9 cellular contexts compared by ENCODE assay signal in genomic region chr11:66567787-66568123, GRCh38. TPM values are rescaled to one million over a fixed set of nuclear protein-coding genes. Genes with fewer than 3 reads are reported as not detected.
DNase-seq lines count a peak whose midpoint lies in the region; ATAC-seq, FAIRE-seq and TF ChIP-seq lines count a peak whose summit lies in the region.
"Had no signal": no experiment of that assay in that cellular context is flagged by ENCODE, and none has a peak within 500 bp of the region (broad histone marks: within the 10 kb centered on the region; RNA-seq: fewer than 3 reads in every experiment).

No MANE protein-coding gene starts in this region.

- DNase-seq in activated CD4-positive, alpha-beta T cell treated with anti-CD3 and anti-CD28 coated beads, Interleukin-2, amount 10 ng/mL, durations not matched to agents 7 days and 5 days, result no peak
- DNase-seq in activated CD4-positive, alpha-beta T cell treated with anti-CD3 and anti-CD28 coated beads, Interleukin-2, amount 50 U/mL, for 48 hours, result no peak
- no peak for DNase-seq in astrocyte (ENCODE audit: low read depth)
- DNase-seq in kidney, result peak; percentile 65
- no peak for DNase-seq in thoracic aorta (ENCODE audit: low spot score)
- DNase-seq in nephron progenitor cell, result no peak
- DNase-seq in SHP77 (lab: John Stamatoyannopoulos, UW), result no peak

- H4K20me1 ChIP-seq in astrocyte (ENCODE audit: insufficient read depth, low read length), result no peaks in the 10 kb centered on the region

- H3K36me3 ChIP-seq in astrocyte (ENCODE audit: insufficient read depth, low read length) (no peaks in the 10 kb centered on the region), kidney (ENCODE audit: control insufficient read depth in 1 of 2, insufficient read depth in 2 of 2, low read length in 2 of 2) (no peaks in the 10 kb centered on the region), thoracic aorta (no peaks in the 10 kb centered on the region)
- H3K36me3 ChIP-seq: BLaER1 treated with 17β-estradiol and CSF1 and Interleukin-3, amounts not matched to agents 10 nM and 100 nM had no signal

- H3K4me3 Mint-ChIP-seq in activated CD4-positive, alpha-beta T cell treated with anti-CD3 and anti-CD28 coated beads, Interleukin-2, amount 10 ng/mL, durations not matched to agents 7 days and 5 days, result peak overlapping the region; percentile 67
- H3K4me3 Mint-ChIP-seq in astrocyte (ENCODE audit: unreplicated experiment) (no peak overlapping the region), nephron progenitor cell (no peak overlapping the region)

- H3K9me3 Mint-ChIP-seq in activated CD4-positive, alpha-beta T cell treated with anti-CD3 and anti-CD28 coated beads, Interleukin-2, amount 10 ng/mL, durations not matched to agents 7 days and 5 days, result no peaks in the 10 kb centered on the region
- peaks cover 3% of the 10 kb centered on the region for H3K9me3 Mint-ChIP-seq in astrocyte (ENCODE audit: unreplicated experiment)
- no peaks in the 10 kb centered on the region for H3K9me3 Mint-ChIP-seq in nephron progenitor cell

- ATAC-seq in thoracic aorta (ENCODE audit: insufficient number of reproducible peaks, low FRiP score, low read depth), result no peak
- ATAC-seq in HG02981 (IDR thresholded peaks at IDR 0.05; ENCODE audit: unreplicated experiment), result no peak

- no peaks in the 10 kb centered on the region for H3K36me3 Mint-ChIP-seq in activated CD4-positive, alpha-beta T cell treated with anti-CD3 and anti-CD28 coated beads, Interleukin-2, amount 10 ng/mL, durations not matched to agents 7 days and 5 days (ENCODE audit: low read depth)
- no peaks in the 10 kb centered on the region for H3K36me3 Mint-ChIP-seq in astrocyte (ENCODE audit: low read depth, unreplicated experiment)
- H3K36me3 Mint-ChIP-seq in nephron progenitor cell (ENCODE audit: low read depth), result no peaks in the 10 kb centered on the region

- H3K4me1 ChIP-seq in astrocyte (ENCODE audit: insufficient read depth, low read length) (peaks cover 9% of the 10 kb centered on the region), kidney (ENCODE audit: control insufficient read depth in 1 of 2, insufficient read depth in 1 of 2, low read depth in 1 of 2, low read length in 2 of 2) (peaks cover 8 to 10% of the 10 kb centered on the region in 2 donors), thoracic aorta (ENCODE audit: control insufficient read depth in 1 of 2, low read depth in 2 of 2) (peaks cover 4 to 15% of the 10 kb centered on the region in 2 donors)

- H3K27me3 ChIP-seq in astrocyte (ENCODE audit: insufficient read depth, low read length) (peaks cover 6% of the 10 kb centered on the region), thoracic aorta (replicated peaks; ENCODE audit: insufficient read depth) (no peaks in the 10 kb centered on the region)

- peak overlapping the region; percentile 88 for H3K4me2 ChIP-seq in astrocyte (ENCODE audit: low read length)
- H3K4me2 ChIP-seq: BLaER1 treated with 17β-estradiol and CSF1 and Interleukin-3, amounts not matched to agents 10 nM and 100 nM had no signal

- H3K27ac ChIP-seq in astrocyte (ENCODE audit: low read depth, low read length) (no peak overlapping the region), kidney (ENCODE audit: low read depth in 2 of 2, low read length in 2 of 2) (no peak overlapping the region), thoracic aorta (peak overlapping the region; percentile 50 to 57)
- H3K27ac ChIP-seq: BLaER1 treated with 17β-estradiol and CSF1 and Interleukin-3, amounts not matched to agents 10 nM and 100 nM had no signal

- H3K4me3 ChIP-seq in astrocyte (ENCODE audit: insufficient read depth, low read depth, low read length) (peak overlapping the region; percentile 55), kidney (ENCODE audit: low read length in 2 of 2) (peak overlapping the region; percentile 19 to 40), thoracic aorta (peak overlapping the region; percentile 94)
- H3K4me3 ChIP-seq: BLaER1 treated with 17β-estradiol and CSF1 and Interleukin-3, amounts not matched to agents 10 nM and 100 nM had no signal

- H3K27me3 Mint-ChIP-seq in activated CD4-positive, alpha-beta T cell treated with anti-CD3 and anti-CD28 coated beads, Interleukin-2, amount 10 ng/mL, durations not matched to agents 7 days and 5 days, result peaks cover 13% of the 10 kb centered on the region
- peaks cover 20% of the 10 kb centered on the region for H3K27me3 Mint-ChIP-seq in astrocyte (ENCODE audit: low read depth, unreplicated experiment)
- peaks cover 8% of the 10 kb centered on the region for H3K27me3 Mint-ChIP-seq in nephron progenitor cell (ENCODE audit: low read depth, poor library complexity)

- POLR2A ChIA-PET in activated CD4-positive, alpha-beta T cell treated with anti-CD3 and anti-CD28 coated beads, Interleukin-2, amount 10 ng/mL, durations not matched to agents 7 days and 5 days (lab: Charles Lee), result interaction anchor here (0.6 kb wide), 1 partner anchor 118 kb away, joined by 3 read pairs; no protein-coding TSS in a partner anchor

- peaks cover 5% of the 10 kb centered on the region for H3K4me1 Mint-ChIP-seq in activated CD4-positive, alpha-beta T cell treated with anti-CD3 and anti-CD28 coated beads, Interleukin-2, amount 10 ng/mL, durations not matched to agents 7 days and 5 days
- H3K4me1 Mint-ChIP-seq in astrocyte (ENCODE audit: low read depth, unreplicated experiment) (peaks cover 14% of the 10 kb centered on the region), nephron progenitor cell (peaks cover 22% of the 10 kb centered on the region)

- H3K9me3 ChIP-seq in astrocyte (ENCODE audit: insufficient read depth, low read depth, low read length), result no peaks in the 10 kb centered on the region
- no peaks in the 10 kb centered on the region for H3K9me3 ChIP-seq in kidney (ENCODE audit: control insufficient read depth in 1 of 2, low read length in 2 of 2)
- H3K9me3 ChIP-seq in thoracic aorta, result no peaks in the 10 kb centered on the region

- H3K27ac Mint-ChIP-seq in activated CD4-positive, alpha-beta T cell treated with anti-CD3 and anti-CD28 coated beads, Interleukin-2, amount 10 ng/mL, durations not matched to agents 7 days and 5 days, result no peak overlapping the region
- H3K27ac Mint-ChIP-seq in astrocyte (ENCODE audit: unreplicated experiment) (no peak overlapping the region), nephron progenitor cell (no peak overlapping the region)

- CTCF ChIA-PET in activated CD4-positive, alpha-beta T cell treated with anti-CD3 and anti-CD28 coated beads, Interleukin-2, amount 10 ng/mL, durations not matched to agents 7 days and 5 days (lab: Charles Lee), result interaction anchor here (0.6 to 1.7 kb wide), 4 partner anchors 11 to 256 kb away, joined by 3 to 4 read pairs (median 3); no protein-coding TSS in a partner anchor

- H3K9ac ChIP-seq in astrocyte (ENCODE audit: low read length) (peak overlapping the region; percentile 60), kidney (ENCODE audit: low read length in 2 of 2) (no peak overlapping the region)
- H3K9ac ChIP-seq: BLaER1 treated with 17β-estradiol and CSF1 and Interleukin-3, amounts not matched to agents 10 nM and 100 nM had no signal

- H3K79me2 ChIP-seq in astrocyte (ENCODE audit: insufficient read depth, low read length), result no peaks in the 10 kb centered on the region

- FAIRE-seq in astrocyte (lab: Jason Lieb, UNC) (no peak), kidney (lab: Jason Lieb, UNC) (no peak)

- no peak overlapping the region for H2AFZ ChIP-seq in astrocyte (ENCODE audit: low read depth, low read length)

- TF ChIP-seq CTCF in astrocyte (IDR thresholded peaks at IDR 0.05; ENCODE audit: insufficient read depth, low read depth, low read length), result no peak
- no peak for TF ChIP-seq CTCF in kidney (IDR thresholded peaks at IDR 0.05; ENCODE audit: borderline replicate concordance, extremely low read depth, insufficient read depth)
- no peak for TF ChIP-seq CTCF in thoracic aorta (IDR thresholded peaks at IDR 0.05)
- TF ChIP-seq CTCF in nephron progenitor cell (IDR thresholded peaks at IDR 0.05), result no peak

- intact Hi-C loops in kidney (cut with DNase I), result no loop called here

RNA-seq across cellular contexts. Expression of gene CTSF, which starts 0.7 kb away (rescaled TPM):
- 1 to 10 TPM; 3.5 to 3.9 TPM for total RNA-seq in activated CD4-positive, alpha-beta T cell treated with anti-CD3 and anti-CD28 coated beads, Interleukin-2, amount 10 ng/mL, durations not matched to agents 7 days and 5 days
- 1.5 and 4.0 TPM in 2 replicates for total RNA-seq in astrocyte
- 58.0 TPM for total RNA-seq in kidney
- polyA plus RNA-seq in kidney (ENCODE audit: insufficient read depth, low read depth, low replicate concordance), result 80.4 TPM
- 100 to 1,000 TPM; 122 to 195 TPM for total RNA-seq in thoracic aorta

RNA-seq across cellular contexts. Expression of gene ACTN3, which starts 21.1 kb away (rescaled TPM):
- total RNA-seq in activated CD4-positive, alpha-beta T cell treated with anti-CD3 and anti-CD28 coated beads, Interleukin-2, amount 10 ng/mL, durations not matched to agents 7 days and 5 days, result under 1 TPM in 1 of 2 experiments, not detected in 1; 0.23 TPM
- not detected in 2 replicates for total RNA-seq in astrocyte
- 0.16 TPM for total RNA-seq in kidney
- polyA plus RNA-seq in kidney (ENCODE audit: insufficient read depth, low read depth, low replicate concordance), result not detected
- not detected for total RNA-seq in thoracic aorta

RNA-seq across cellular contexts. Expression of gene ZDHHC24, which starts 21.9 kb away (rescaled TPM):
- 10 to 100 TPM; 16.8 to 16.9 TPM for total RNA-seq in activated CD4-positive, alpha-beta T cell treated with anti-CD3 and anti-CD28 coated beads, Interleukin-2, amount 10 ng/mL, durations not matched to agents 7 days and 5 days
- total RNA-seq in astrocyte, result 13.5 and 15.6 TPM in 2 replicates
- 18.7 TPM for total RNA-seq in kidney
- polyA plus RNA-seq in kidney (ENCODE audit: insufficient read depth, low read depth, low replicate concordance), result 13.2 TPM
- total RNA-seq in thoracic aorta, result 10 to 100 TPM; 10.2 to 15.7 TPM

RNA-seq across cellular contexts. Expression of gene CCDC87, which starts 25.1 kb away (rescaled TPM):
- under 1 TPM in 1 of 2 experiments, not detected in 1; 0.08 TPM for total RNA-seq in activated CD4-positive, alpha-beta T cell treated with anti-CD3 and anti-CD28 coated beads, Interleukin-2, amount 10 ng/mL, durations not matched to agents 7 days and 5 days
- total RNA-seq in astrocyte (0.31 and 0.34 TPM in 2 replicates), kidney (1.0 TPM), thoracic aorta (under 1 TPM in 1 of 2 donors, not detected in 1; 0.68 TPM)
- polyA plus RNA-seq in kidney (ENCODE audit: insufficient read depth, low read depth, low replicate concordance), result 0.13 TPM

RNA-seq across cellular contexts. Expression of gene CCS, which starts 25.2 kb away (rescaled TPM):
- total RNA-seq in activated CD4-positive, alpha-beta T cell treated with anti-CD3 and anti-CD28 coated beads, Interleukin-2, amount 10 ng/mL, durations not matched to agents 7 days and 5 days, result 10 to 100 TPM; 28.8 to 32.6 TPM
- total RNA-seq in astrocyte (23.1 and 23.2 TPM in 2 replicates), kidney (40.7 TPM), thoracic aorta (10 to 100 TPM; 19.9 to 20.8 TPM)
- polyA plus RNA-seq in kidney (ENCODE audit: insufficient read depth, low read depth, low replicate concordance), result 78.7 TPM

Comparison
In these comparisons a context has a peak if more than half of its experiments do, and no peak if none do; other contexts are left out.
1. H3K27ac ChIP-seq: peak in thoracic aorta (2 of 2); none in astrocyte (single experiment) and kidney (0 of 2).
2. H3K4me3 ChIP-seq: peak in every context shown above with its lines; median percentile 94 in thoracic aorta; 55 in astrocyte; 30 in kidney.
3. RNA of gene CTSF, which starts 0.7 kb away (total RNA-seq): 122 to 195 TPM in thoracic aorta and 58.0 TPM in kidney (single experiment); 3.5 to 3.9 TPM in activated CD4-positive, alpha-beta T cell treated with anti-CD3 and anti-CD28 coated beads, Interleukin-2, amount 10 ng/mL, durations not matched to agents 7 days and 5 days and 1.5 to 4.0 TPM in astrocyte; every median in the first group is over 10 times any median in the second.